9 cellular contexts compared by ENCODE assay signal in genomic region chr6:33213989-33214335, GRCh38. TPM values are rescaled to one million over a fixed set of nuclear protein-coding genes. Genes with fewer than 3 reads are reported as not detected.
DNase-seq lines count a peak whose midpoint lies in the region; ATAC-seq and TF ChIP-seq lines count a peak whose summit lies in the region.
"Had no signal": no experiment of that assay in that cellular context is flagged by ENCODE, and none has a peak within 500 bp of the region (broad histone marks: within the 10 kb centered on the region; RNA-seq: fewer than 3 reads in every experiment).

No MANE protein-coding gene starts in this region.

- H3K36me3 Mint-ChIP-seq in neural progenitor cell, result peaks cover 17% of the 10 kb centered on the region

- no peak overlapping the region for H3K27ac ChIP-seq in BLaER1
- H3K27ac ChIP-seq in SK-N-SH (ENCODE audit: low read depth in 2 of 2, low read length in 1 of 2), result no peak overlapping the region
- H3K27ac ChIP-seq in esophagus squamous epithelium, result peak overlapping the region in 3 of 4 donors; percentile 15 to 50 (median 39)
- H3K27ac ChIP-seq in neural progenitor cell, result no peak overlapping the region

- H3K79me2 ChIP-seq in SK-N-SH (ENCODE audit: insufficient read depth) (peaks cover 2% of the 10 kb centered on the region; the same call in 1 of the 2 replicates), neural progenitor cell (ENCODE audit: low read depth) (peaks cover 7% of the 10 kb centered on the region)

- peaks cover 28% of the 10 kb centered on the region; the same call in 1 of the 2 replicates for H3K36me3 ChIP-seq in BLaER1
- H3K36me3 ChIP-seq in SK-N-SH (replicated peaks in 1 of 2; ENCODE audit: control insufficient read depth in 1 of 2, insufficient read depth in 2 of 2, low read length in 1 of 2), result peaks cover 10 to 19% of the 10 kb centered on the region in 2 experiments
- H3K36me3 ChIP-seq in esophagus squamous epithelium, result peaks cover 0 to 31% (median 4%) of the 10 kb centered on the region in 3 donors
- no peaks in the 10 kb centered on the region for H3K36me3 ChIP-seq in neural progenitor cell

- WGBS in SK-N-SH (ENCODE audit: low lambda C conversion rate), result 66% methylated on average over 9 of the region's 9 CpGs
- 20 to 31% methylated on average over 9 of the region's 9 CpGs for WGBS in esophagus squamous epithelium, 2 donors

- peak overlapping the region; percentile 85 for H3K4me3 Mint-ChIP-seq in neural progenitor cell

- no peak for TF ChIP-seq EP300 in SK-N-SH (IDR thresholded peaks at IDR 0.05; ENCODE audit: borderline replicate concordance in 1 of 2, low read depth in 1 of 2, low read length in 1 of 2)

- no peak for ATAC-seq in GM18867 (IDR thresholded peaks at IDR 0.05; ENCODE audit: unreplicated experiment)

- H2AFZ ChIP-seq in SK-N-SH (ENCODE audit: low read depth) (peak overlapping the region; percentile 66; the same call in 1 of the 2 replicates), neural progenitor cell (replicated peaks) (peak overlapping the region; percentile 89)

- H3K4me1 Mint-ChIP-seq in neural progenitor cell, result peaks cover 61% of the 10 kb centered on the region

- H3K9me3 Mint-ChIP-seq in neural progenitor cell, result no peaks in the 10 kb centered on the region

- peak overlapping the region; percentile 94 for H3K27ac Mint-ChIP-seq in neural progenitor cell

- TF ChIP-seq CTCF in SK-N-SH (IDR thresholded peaks at IDR 0.05) (no peak), esophagus squamous epithelium (IDR thresholded peaks at IDR 0.05) (no peak), neural progenitor cell (IDR thresholded peaks at IDR 0.05) (no peak)

- H3K4me2 ChIP-seq in BLaER1 (peak overlapping the region; percentile 87), SK-N-SH (peak overlapping the region; percentile 94), neural progenitor cell (peak overlapping the region; percentile 86)

- H3F3A ChIP-seq in SK-N-SH (replicated peaks; ENCODE audit: insufficient read depth) (peaks cover 2% of the 10 kb centered on the region), neural progenitor cell (ENCODE audit: low read depth) (peaks cover 28% of the 10 kb centered on the region)

- CTCF ChIA-PET in SK-N-SH (lab: Yijun Ruan, JAX), result interaction anchor here (1.1 to 2.7 kb wide), 2 partner anchors 34 to 52 kb away, joined by 5 to 9 read pairs; no protein-coding TSS in a partner anchor

- H3K27me3 Mint-ChIP-seq in neural progenitor cell (ENCODE audit: insufficient read depth, low read depth), result peaks cover 16% of the 10 kb centered on the region

- POLR2A ChIA-PET in SK-N-SH (lab: Yijun Ruan, JAX), result no interaction called here

- H3K9me3 ChIP-seq in BLaER1, result no peaks in the 10 kb centered on the region
- no peaks in the 10 kb centered on the region for H3K9me3 ChIP-seq in SK-N-SH
- H3K9me3 ChIP-seq in esophagus squamous epithelium, result no peaks in the 10 kb centered on the region
- H3K9me3 ChIP-seq in neural progenitor cell (ENCODE audit: low read depth), result no peaks in the 10 kb centered on the region

- H3K9ac ChIP-seq in BLaER1, result peak overlapping the region; percentile 65; the same call in 1 of the 2 replicates
- H3K9ac ChIP-seq in SK-N-SH, result no peak overlapping the region; the same call in 1 of the 2 replicates
- H3K9ac ChIP-seq in neural progenitor cell, result peak overlapping the region; percentile 44

- peak overlapping the region; percentile 65 for H3K4me3 ChIP-seq in BLaER1
- peak overlapping the region; percentile 57 to 66 for H3K4me3 ChIP-seq in SK-N-SH (ENCODE audit: low read depth in 2 of 2, low read length in 1 of 2)
- peak overlapping the region in 3 of 4 donors; percentile 39 to 65 (median 43) for H3K4me3 ChIP-seq in esophagus squamous epithelium
- H3K4me3 ChIP-seq in neural progenitor cell, result peak overlapping the region; percentile 59

- DNase-seq in SK-N-SH (no peak), esophagus squamous epithelium (lab: John Stamatoyannopoulos, UW) (no peak), neural progenitor cell (ENCODE audit: low spot score) (no peak), head of caudate nucleus (no peak), SK-N-DZ (ENCODE audit: low spot score) (no peak)
- no peak for DNase-seq in activated effector memory CD4-positive, alpha-beta T cell treated with Interleukin-2 at 50 U/mL for 16 hours
- DNase-seq: Karpas-422 had no signal

- peaks cover 31% of the 10 kb centered on the region for H3K4me1 ChIP-seq in BLaER1
- peaks cover 4 to 25% of the 10 kb centered on the region in 2 experiments; a peak in 3 of 4 replicates for H3K4me1 ChIP-seq in SK-N-SH (ENCODE audit: control insufficient read depth in 1 of 2, insufficient read depth in 2 of 2, low read depth in 1 of 2, low read length in 1 of 2)
- H3K4me1 ChIP-seq in esophagus squamous epithelium, result peaks cover 8 to 35% (median 20%) of the 10 kb centered on the region in 3 donors
- peaks cover 17% of the 10 kb centered on the region for H3K4me1 ChIP-seq in neural progenitor cell

- no peaks in the 10 kb centered on the region for H3K9me2 ChIP-seq in SK-N-SH

- peaks cover 5% of the 10 kb centered on the region; the same call in 1 of the 2 replicates for H4K20me1 ChIP-seq in BLaER1
- H4K20me1 ChIP-seq in SK-N-SH (ENCODE audit: insufficient read depth), result no peaks in the 10 kb centered on the region
- peaks cover 38% of the 10 kb centered on the region for H4K20me1 ChIP-seq in neural progenitor cell (ENCODE audit: low read depth)

- intact Hi-C loops in esophagus squamous epithelium (cut with DNase I) (no loop called here), head of caudate nucleus (cut with DNase I) (loop anchor here (2.0 kb wide), 1 partner anchor 35 kb away; no protein-coding TSS in a partner anchor)

- TF ChIP-seq RAD21 in SK-N-SH (IDR thresholded peaks at IDR 0.05; ENCODE audit: low read length), result no peak

- H3K27me3 ChIP-seq in BLaER1, result peaks cover 43% of the 10 kb centered on the region
- no peaks in the 10 kb centered on the region; the same call in 1 of the 2 replicates for H3K27me3 ChIP-seq in SK-N-SH (ENCODE audit: insufficient read depth)
- peaks cover 0 to 17% (median 0%) of the 10 kb centered on the region in 4 donors for H3K27me3 ChIP-seq in esophagus squamous epithelium
- peaks cover 81% of the 10 kb centered on the region for H3K27me3 ChIP-seq in neural progenitor cell

- TF ChIP-seq POLR2A in esophagus squamous epithelium (IDR thresholded peaks at IDR 0.05), result no peak

TF ChIP-seq in SK-N-SH, 30 proteins besides CTCF, POLR2A, EP300 and RAD21 (continues in another document):
- TF ChIP-seq, protein P1, sequence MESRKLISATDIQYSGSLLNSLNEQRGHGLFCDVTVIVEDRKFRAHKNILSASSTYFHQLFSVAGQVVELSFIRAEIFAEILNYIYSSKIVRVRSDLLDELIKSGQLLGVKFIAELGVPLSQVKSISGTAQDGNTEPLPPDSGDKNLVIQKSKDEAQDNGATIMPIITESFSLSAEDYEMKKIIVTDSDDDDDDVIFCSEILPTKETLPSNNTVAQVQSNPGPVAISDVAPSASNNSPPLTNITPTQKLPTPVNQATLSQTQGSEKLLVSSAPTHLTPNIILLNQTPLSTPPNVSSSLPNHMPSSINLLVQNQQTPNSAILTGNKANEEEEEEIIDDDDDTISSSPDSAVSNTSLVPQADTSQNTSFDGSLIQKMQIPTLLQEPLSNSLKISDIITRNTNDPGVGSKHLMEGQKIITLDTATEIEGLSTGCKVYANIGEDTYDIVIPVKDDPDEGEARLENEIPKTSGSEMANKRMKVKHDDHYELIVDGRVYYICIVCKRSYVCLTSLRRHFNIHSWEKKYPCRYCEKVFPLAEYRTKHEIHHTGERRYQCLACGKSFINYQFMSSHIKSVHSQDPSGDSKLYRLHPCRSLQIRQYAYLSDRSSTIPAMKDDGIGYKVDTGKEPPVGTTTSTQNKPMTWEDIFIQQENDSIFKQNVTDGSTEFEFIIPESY (IDR thresholded peaks at IDR 0.05; ENCODE audit: borderline replicate concordance, low read depth), result no peak
- TF ChIP-seq GATA2 (CRISPR knock-in tag; IDR thresholded peaks at IDR 0.05), result no peak
- no peak for TF ChIP-seq TAF1 (IDR thresholded peaks at IDR 0.05; ENCODE audit: borderline replicate concordance, low read depth, low read length)

RNA-seq across cellular contexts. Expression of gene RING1, which starts 5.7 kb away (rescaled TPM):
- polyA plus RNA-seq in SK-N-SH (2012; rRNA removed), result 55.1 and 61.3 TPM in 2 replicates
- polyA plus RNA-seq in SK-N-SH (2012; cell fraction: cytosol; rRNA removed), result 30.4 and 40.3 TPM in 2 replicates
- polyA plus RNA-seq in SK-N-SH (2012; cell fraction: nucleus; rRNA removed), result 158 and 191 TPM in 2 replicates
- total RNA-seq in esophagus squamous epithelium (10 to 100 TPM; 10.9 to 20.6 (median 13.9) TPM), neural progenitor cell (ENCODE audit: low replicate concordance) (12.1 and 20.2 TPM in 2 replicates)
- 23.3 and 27.1 TPM in 2 replicates for polyA plus RNA-seq in SK-N-DZ (2014; cell fraction: cytosol; rRNA removed)
- 32.4 and 35.4 TPM in 2 replicates for polyA plus RNA-seq in SK-N-DZ (2014; cell fraction: nucleus; rRNA removed)

RNA-seq across cellular contexts. Expression of gene HSD17B8, which starts 9.5 kb away (rescaled TPM):
- 33.5 and 37.5 TPM in 2 replicates for polyA plus RNA-seq in SK-N-SH (2012; rRNA removed)
- polyA plus RNA-seq in SK-N-SH (2012; cell fraction: cytosol; rRNA removed), result 21.5 and 28.7 TPM in 2 replicates
- polyA plus RNA-seq in SK-N-SH (2012; cell fraction: nucleus; rRNA removed), result 51.3 and 79.0 TPM in 2 replicates
- total RNA-seq in esophagus squamous epithelium (10 to 100 TPM; 15.1 to 42.5 (median 26.3) TPM), neural progenitor cell (ENCODE audit: low replicate concordance) (4.8 and 9.5 TPM in 2 replicates)
- 14.5 and 17.4 TPM in 2 replicates for polyA plus RNA-seq in SK-N-DZ (2014; cell fraction: cytosol; rRNA removed)
- 28.4 and 36.4 TPM in 2 replicates for polyA plus RNA-seq in SK-N-DZ (2014; cell fraction: nucleus; rRNA removed)

RNA-seq across cellular contexts. Expression of gene SLC39A7, which starts 13.3 kb away (rescaled TPM):
- 129 and 138 TPM in 2 replicates for polyA plus RNA-seq in SK-N-SH (2012; rRNA removed)
- polyA plus RNA-seq in SK-N-SH (2012; cell fraction: cytosol; rRNA removed), result 125 and 141 TPM in 2 replicates
- 115 and 121 TPM in 2 replicates for polyA plus RNA-seq in SK-N-SH (2012; cell fraction: nucleus; rRNA removed)
- total RNA-seq in esophagus squamous epithelium, result 10 to 100 TPM; 43.1 to 72.4 (median 62.4) TPM
- 40.8 and 59.2 TPM in 2 replicates for total RNA-seq in neural progenitor cell (ENCODE audit: low replicate concordance)
- 58.4 and 67.5 TPM in 2 replicates for polyA plus RNA-seq in SK-N-DZ (2014; cell fraction: cytosol; rRNA removed)
- 40.4 and 43.7 TPM in 2 replicates for polyA plus RNA-seq in SK-N-DZ (2014; cell fraction: nucleus; rRNA removed)

RNA-seq across cellular contexts. Expression of gene RXRB, which starts 13.5 kb away (rescaled TPM):
- polyA plus RNA-seq in SK-N-SH (2012; rRNA removed), result 45.8 and 61.0 TPM in 2 replicates
- polyA plus RNA-seq in SK-N-SH (2012; cell fraction: cytosol; rRNA removed), result 17.8 and 27.5 TPM in 2 replicates
- polyA plus RNA-seq in SK-N-SH (2012; cell fraction: nucleus; rRNA removed), result 154 and 237 TPM in 2 replicates
- total RNA-seq in esophagus squamous epithelium (10 to 100 TPM; 13.9 to 26.7 (median 16.7) TPM), neural progenitor cell (ENCODE audit: low replicate concordance) (10.2 and 21.7 TPM in 2 replicates)
- 21.4 and 25.8 TPM in 2 replicates for polyA plus RNA-seq in SK-N-DZ (2014; cell fraction: cytosol; rRNA removed)
- 80.1 and 95.9 TPM in 2 replicates for polyA plus RNA-seq in SK-N-DZ (2014; cell fraction: nucleus; rRNA removed)

RNA-seq across cellular contexts. Expression of gene COL11A2, which starts 21.7 kb away (rescaled TPM):
- polyA plus RNA-seq in SK-N-SH (2012; rRNA removed), result 0.99 and 1.1 TPM in 2 replicates
- 0.17 and 0.30 TPM in 2 replicates for polyA plus RNA-seq in SK-N-SH (2012; cell fraction: cytosol; rRNA removed)
- polyA plus RNA-seq in SK-N-SH (2012; cell fraction: nucleus; rRNA removed), result 11.9 TPM in 2 replicates
- total RNA-seq in esophagus squamous epithelium (under 1 TPM; 0.23 to 0.61 (median 0.41) TPM), neural progenitor cell (ENCODE audit: low replicate concordance) (0.49 and 0.99 TPM in 2 replicates)
- 0.18 and 0.32 TPM in 2 replicates for polyA plus RNA-seq in SK-N-DZ (2014; cell fraction: cytosol; rRNA removed)
- 13.7 and 15.4 TPM in 2 replicates for polyA plus RNA-seq in SK-N-DZ (2014; cell fraction: nucleus; rRNA removed)

Comparison
In these comparisons a context has a peak if more than half of its experiments do, and no peak if none do; other contexts are left out.
1. H3K27ac ChIP-seq: peak in esophagus squamous epithelium (3 of 4); none in BLaER1 (single experiment), SK-N-SH (0 of 2) and neural progenitor cell (single experiment).
2. Peak in every context shown above with its lines, with median percentiles within 50 percentile points of each other: H3K4me2 ChIP-seq and H3K4me3 ChIP-seq.